ENCODE assay signal across 8 cellular contexts in genomic region chr4:6019316-6020263, GRCh38. TPM values are rescaled to one million over a fixed set of nuclear protein-coding genes. Genes with fewer than 3 reads are reported as not detected.
DNase-seq lines count a peak whose midpoint lies in the region; ATAC-seq, FAIRE-seq and TF ChIP-seq lines count a peak whose summit lies in the region.

No MANE protein-coding gene starts in this region.

- no peaks in the 10 kb centered on the region for H3K27me3 ChIP-seq in endothelial cell of umbilical vein (ENCODE audit: control insufficient read depth in 2 of 2, insufficient read depth in 2 of 2, low read length in 2 of 2)

- H3K27ac ChIP-seq in RWPE1 = no peak overlapping the region
- no peak overlapping the region for H3K27ac ChIP-seq in endothelial cell of umbilical vein (ENCODE audit: insufficient read depth, low read depth, low read length)

- TF ChIP-seq CTCF in HFF-Myc (IDR thresholded peaks at IDR 0.05; ENCODE audit: low read depth, low read length, missing control alignments) = peak; percentile 84
- TF ChIP-seq CTCF in RWPE1 (conservative IDR thresholded peaks at IDR 0.05; ENCODE audit: low read depth) = peak; percentile 83
- TF ChIP-seq CTCF in endothelial cell of umbilical vein (IDR thresholded peaks at IDR 0.05; ENCODE audit: extremely low read depth in 1 of 2, insufficient read depth in 1 of 2, low read depth in 1 of 2, low read length in 2 of 2) = peak; percentile 74 to 76
- TF ChIP-seq CTCF in neural crest cell (conservative IDR thresholded peaks at IDR 0.05) = peak; percentile 90

- H3K4me3 Mint-ChIP-seq in neural crest cell = no peak overlapping the region

- H3K4me1 Mint-ChIP-seq in neural crest cell = no peaks in the 10 kb centered on the region

- no peaks in the 10 kb centered on the region for H3K36me3 Mint-ChIP-seq in neural crest cell (ENCODE audit: low read depth)

- TF ChIP-seq POLR2A in endothelial cell of umbilical vein (IDR thresholded peaks at IDR 0.05; ENCODE audit: low read depth, low read length) = no peak

- dilution Hi-C loops in endothelial cell of umbilical vein (cut with MboI; ENCODE audit: extremely low pct_ligation_motif_present, low sequenced_read_pairs) = no loop called here

- peaks cover 10% of the 10 kb centered on the region for H3K27me3 Mint-ChIP-seq in neural crest cell (ENCODE audit: low read depth)

- ATAC-seq in GM18511 (IDR thresholded peaks at IDR 0.05; ENCODE audit: unreplicated experiment) (no peak), HG02884 (IDR thresholded peaks at IDR 0.05; ENCODE audit: unreplicated experiment) (no peak)

- no peaks in the 10 kb centered on the region for H3K36me3 ChIP-seq in endothelial cell of umbilical vein (ENCODE audit: control insufficient read depth in 2 of 2, extremely low read depth in 1 of 2, insufficient read depth in 2 of 2, low read length in 2 of 2)

- peak; percentile 77 for FAIRE-seq in endothelial cell of umbilical vein (lab: Jason Lieb, UNC)

- no TSS peak for BruUV-seq in endothelial cell of umbilical vein (replicated peaks; lab: Mats Ljungman, UMichigan)

- no peaks in the 10 kb centered on the region for H3K79me2 ChIP-seq in endothelial cell of umbilical vein (ENCODE audit: control insufficient read depth, insufficient read depth, low read length)

- H3K9me1 ChIP-seq in endothelial cell of umbilical vein (replicated peaks; ENCODE audit: control insufficient read depth, extremely low read depth, insufficient read depth, low read length) = no peaks in the 10 kb centered on the region

- POLR2A ChIA-PET in RWPE1 (lab: Yijun Ruan, JAX; ENCODE audit: low non-redundant PET) (no interaction called here), endothelial cell of umbilical vein (lab: Charles Lee) (no interaction called here)

- H3K4me2 ChIP-seq in endothelial cell of umbilical vein (ENCODE audit: insufficient read depth, low read length) = no peak overlapping the region

- H3K27ac Mint-ChIP-seq in neural crest cell (ENCODE audit: unreplicated experiment) = no peak overlapping the region

- peak; percentile 68 for DNase-seq in activated effector memory CD4-positive, alpha-beta T cell treated with anti-CD3 and anti-CD28 coated beads, Interleukin-2, amount 50 U/mL, for 16 hours
- DNase-seq in activated effector memory CD4-positive, alpha-beta T cell treated with Interleukin-2 at 50 U/mL for 16 hours = no peak
- DNase-seq in HFF-Myc (ENCODE audit: extremely low read depth, low read depth) = peak; percentile 10
- DNase-seq in RWPE1 (ENCODE audit: low spot score) = peak; percentile 53
- peak; percentile 40 for DNase-seq in endothelial cell of umbilical vein (ENCODE audit: low read depth, low spot score)
- DNase-seq in neural crest cell (ENCODE audit: low read depth, low spot score) = peak; percentile 67

- CTCF ChIA-PET in RWPE1 (lab: Yijun Ruan, JAX) (interaction anchor here (1.2 kb wide), 1 partner anchor 47 kb away, joined by 3 read pairs; no protein-coding TSS in a partner anchor), endothelial cell of umbilical vein (lab: Charles Lee) (interaction anchor here (0.7 to 1.8 kb wide), 2 partner anchors 21 to 58 kb away, joined by 4 to 8 read pairs; no protein-coding TSS in a partner anchor)

- no peaks in the 10 kb centered on the region for H3K9me3 ChIP-seq in endothelial cell of umbilical vein (replicated peaks; ENCODE audit: control insufficient read depth, insufficient read depth, low read length)

- H3K4me3 ChIP-seq in HFF-Myc (replicated peaks; ENCODE audit: low read depth, low read length) (no peak overlapping the region), endothelial cell of umbilical vein (replicated peaks in 1 of 3; ENCODE audit: insufficient read depth in 1 of 3, low read depth in 1 of 3, low read length in 3 of 3) (no peak overlapping the region)

- no peak overlapping the region for H2AFZ ChIP-seq in endothelial cell of umbilical vein (ENCODE audit: low read depth, low read length)

- intact Hi-C loops in endothelial cell of umbilical vein (cut with micrococcal nuclease) = no loop called here

- H3K9ac ChIP-seq in endothelial cell of umbilical vein (replicated peaks; ENCODE audit: extremely low read depth, insufficient read depth, low read length) = no peak overlapping the region

- no peaks in the 10 kb centered on the region for H3K4me1 ChIP-seq in endothelial cell of umbilical vein (ENCODE audit: control insufficient read depth, extremely low read depth, insufficient read depth, low read length)

- H4K20me1 ChIP-seq in endothelial cell of umbilical vein (replicated peaks; ENCODE audit: control insufficient read depth, extremely low read depth, insufficient read depth, low read length) = no peaks in the 10 kb centered on the region

- no peaks in the 10 kb centered on the region for H3K9me3 Mint-ChIP-seq in neural crest cell

TF ChIP-seq in endothelial cell of umbilical vein, 7 proteins besides CTCF, POLR2A, EP300 and RAD21:
- TF ChIP-seq EZH2 (IDR thresholded peaks at IDR 0.05; ENCODE audit: borderline replicate concordance, low read depth, low read length, severe bottlenecking) (no peak), GATA2 (IDR thresholded peaks at IDR 0.05; ENCODE audit: insufficient read depth, insufficient read length, low read depth, low read length) (no peak), POLR2AphosphoS5 (IDR thresholded peaks at IDR 0.05; ENCODE audit: insufficient read depth, low read depth, low read length) (no peak), MAX (IDR thresholded peaks at IDR 0.05; ENCODE audit: insufficient read depth, insufficient read length) (no peak), MYC (IDR thresholded peaks at IDR 0.05; ENCODE audit: low read depth, low read length) (no peak), FOS (IDR thresholded peaks at IDR 0.05; ENCODE audit: borderline replicate concordance, insufficient read depth, low read length) (no peak), JUN (IDR thresholded peaks at IDR 0.05; ENCODE audit: borderline replicate concordance, insufficient read depth, insufficient read length, low read depth) (no peak)

RNA-seq across cellular contexts. Expression of gene C4orf50, which starts 1.4 kb away (rescaled TPM):
- total RNA-seq in endothelial cell of umbilical vein (not detected in 2 replicates), neural crest cell (0.02 TPM in 2 replicates)
- not detected in 2 replicates for polyA plus RNA-seq in endothelial cell of umbilical vein
- polyA plus RNA-seq in endothelial cell of umbilical vein (2011; cell fraction: cytosol; rRNA removed) = not detected in 2 replicates
- polyA plus RNA-seq in endothelial cell of umbilical vein (2011; cell fraction: nucleus; rRNA removed) = not detected in 2 replicates
- polyA plus RNA-seq in endothelial cell of umbilical vein (2012) = not detected in 2 replicates
- not detected in 2 replicates for polyA minus RNA-seq in endothelial cell of umbilical vein
- not detected for polyA minus RNA-seq in endothelial cell of umbilical vein (2011; cell fraction: cytosol; rRNA and poly(A)+ RNA removed)
- polyA minus RNA-seq in endothelial cell of umbilical vein (2011; cell fraction: nucleus; rRNA and poly(A)+ RNA removed) = not detected in 2 replicates
